ENCODE assay signal across 14 cellular contexts in the genomic region with DNA sequence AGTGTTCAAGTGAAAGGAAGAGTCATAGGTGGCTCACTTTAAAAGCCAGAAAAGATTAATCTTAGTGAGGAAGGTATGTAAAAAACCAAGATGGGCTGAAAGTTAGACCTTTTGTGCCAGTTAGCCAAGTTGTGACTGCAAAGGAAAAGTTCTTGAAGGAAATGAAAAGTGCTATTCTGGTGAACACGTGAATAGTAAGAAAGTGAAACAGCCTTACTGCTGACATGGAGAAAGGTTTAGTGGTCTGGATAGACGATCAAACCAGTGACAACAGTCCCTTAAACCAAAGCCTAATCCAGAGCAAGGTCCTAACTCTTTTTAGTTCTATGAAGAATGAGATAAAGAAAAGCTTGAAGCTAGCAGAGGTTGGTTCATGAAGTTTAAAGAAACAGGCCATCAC.
DNase-seq lines count a peak whose midpoint lies in the region; ATAC-seq, FAIRE-seq and TF ChIP-seq lines count a peak whose summit lies in the region.
"Had no signal": no experiment of that assay in that cellular context is flagged by ENCODE, and none has a peak within 500 bp of the region (broad histone marks: within the 10 kb centered on the region; RNA-seq: fewer than 3 reads in every experiment).

No MANE protein-coding gene starts in this region.

- TF ChIP-seq POLR2A in GM12891 (IDR thresholded peaks at IDR 0.05; ENCODE audit: low read depth, low read length) = no peak

- no peaks in the 10 kb centered on the region for H3K9me3 Mint-ChIP-seq in type B pancreatic cell
- H3K9me3 Mint-ChIP-seq: activated CD4-positive, alpha-beta T cell treated with anti-CD3 and anti-CD28 coated beads, Interleukin-2, amount 10 ng/mL, durations not matched to agents 7 days and 5 days had no signal

- H3K4me3 Mint-ChIP-seq in type B pancreatic cell = no peak overlapping the region
- H3K4me3 Mint-ChIP-seq: activated CD4-positive, alpha-beta T cell treated with anti-CD3 and anti-CD28 coated beads, Interleukin-2, amount 10 ng/mL, durations not matched to agents 7 days and 5 days; naive B cell had no signal

- H3K27me3 Mint-ChIP-seq in type B pancreatic cell = no peaks in the 10 kb centered on the region
- H3K27me3 Mint-ChIP-seq: naive B cell had no signal

- H3K27ac ChIP-seq in coronary artery = no peak overlapping the region
- H3K27ac ChIP-seq: Peyer's patch, tibial nerve had no signal

- H3K27ac Mint-ChIP-seq in type B pancreatic cell = no peak overlapping the region
- H3K27ac Mint-ChIP-seq: activated CD4-positive, alpha-beta T cell treated with anti-CD3 and anti-CD28 coated beads, Interleukin-2, amount 10 ng/mL, durations not matched to agents 7 days and 5 days had no signal

- no peaks in the 10 kb centered on the region for H3K4me1 Mint-ChIP-seq in type B pancreatic cell (ENCODE audit: unreplicated experiment)
- H3K4me1 Mint-ChIP-seq: activated CD4-positive, alpha-beta T cell treated with anti-CD3 and anti-CD28 coated beads, Interleukin-2, amount 10 ng/mL, durations not matched to agents 7 days and 5 days; naive B cell had no signal

- DNase-seq in GM12891 (ENCODE audit: insufficient read length, low spot score) (no peak), type B pancreatic cell (ENCODE audit: extremely low spot score, unreplicated experiment) (no peak), coronary artery (ENCODE audit: low spot score) (no peak), ureter (ENCODE audit: low spot score) (no peak)
- DNase-seq: activated CD4-positive, alpha-beta T cell treated with anti-CD3 and anti-CD28 coated beads, Interleukin-2, amount 10 ng/mL, durations not matched to agents 7 days and 5 days; IMR-90; naive B cell; NCI-H1417; Peyer's patch had no signal

- no peaks in the 10 kb centered on the region for H3K36me3 Mint-ChIP-seq in type B pancreatic cell
- H3K36me3 Mint-ChIP-seq: naive B cell had no signal

- ATAC-seq in GM19324 (IDR thresholded peaks at IDR 0.05; ENCODE audit: low FRiP score, unreplicated experiment) (peak; percentile 66), HG02678 (IDR thresholded peaks at IDR 0.05; ENCODE audit: unreplicated experiment) (peak; percentile 68), HG03460 (IDR thresholded peaks at IDR 0.05; ENCODE audit: unreplicated experiment) (peak; percentile 70), HG03196 (IDR thresholded peaks at IDR 0.05; ENCODE audit: unreplicated experiment) (no peak)

- H3K4me3 ChIP-seq in coronary artery = no peak overlapping the region
- H3K4me3 ChIP-seq: Peyer's patch, tibial nerve had no signal

- no peak for TF ChIP-seq CTCF in type B pancreatic cell (conservative IDR thresholded peaks at IDR 0.05)
- TF ChIP-seq CTCF in coronary artery (IDR thresholded peaks at IDR 0.05) = no peak

- FAIRE-seq in GM12891 (lab: Jason Lieb, UNC) = peak; percentile 79

TF ChIP-seq in GM12891, 5 proteins besides CTCF, POLR2A, EP300 and RAD21:
- TF ChIP-seq PAX5 (IDR thresholded peaks at IDR 0.05; ENCODE audit: insufficient read depth, low read length, severe bottlenecking) (no peak), POU2F2 (IDR thresholded peaks at IDR 0.05; ENCODE audit: low read depth, low read length) (no peak)
